ENCODE assay signal across 12 cellular contexts in the genomic region with DNA sequence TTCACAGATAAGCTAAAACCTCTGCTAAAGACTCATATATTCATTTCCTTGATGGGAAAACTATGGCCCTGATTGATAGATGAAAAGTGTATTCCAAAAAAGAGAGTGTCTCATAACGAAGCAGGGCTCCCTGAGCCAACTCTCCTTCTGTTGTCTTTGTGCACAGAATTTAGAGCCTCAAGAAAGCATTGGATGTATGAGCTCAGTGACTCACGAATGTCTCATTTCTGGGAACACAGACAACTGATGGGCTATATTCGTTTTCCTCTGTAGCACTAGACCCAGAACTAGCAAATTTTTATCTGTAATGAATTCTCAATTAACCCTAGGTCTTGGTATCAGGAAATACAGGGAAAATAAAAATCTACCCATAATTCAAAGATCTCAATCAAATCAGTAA.
A peak's percentile ranks its signal among the peaks of the same experiment; 100 is the strongest.
DNase-seq lines count a peak whose midpoint lies in the region; ATAC-seq lines count a peak whose summit lies in the region.
"Had no signal": no experiment of that assay in that cellular context is flagged by ENCODE, and none has a peak within 500 bp of the region (broad histone marks: within the 10 kb centered on the region; RNA-seq: fewer than 3 reads in every experiment).

No MANE protein-coding gene starts in this region.

- ATAC-seq in GM21390 (IDR thresholded peaks at IDR 0.05; ENCODE audit: unreplicated experiment) (no peak), HG02571 (IDR thresholded peaks at IDR 0.05; ENCODE audit: unreplicated experiment) (no peak)

- DNase-seq in AG20443 (ENCODE audit: low spot score): peak; percentile 86
- DNase-seq in NCI-H226: peak; percentile 41
- peak; percentile 26 for DNase-seq in dedifferentiated amniotic fluid mesenchymal stem cell (ENCODE audit: extremely low spot score)
- peak; percentile 31 for DNase-seq in middle frontal gyrus (ENCODE audit: extremely low spot score, low spot score)
- DNase-seq in DMS 273 (lab: John Stamatoyannopoulos, UW; ENCODE audit: unreplicated experiment): no peak
- DNase-seq in NCI-H2227 treated with DMSO at 0.1 percent for 48 hours (lab: John Stamatoyannopoulos, UW): no peak
- DNase-seq: activated CD4-positive, alpha-beta T cell treated with anti-CD3 and anti-CD28 coated beads, Interleukin-2, amount 50 U/mL, for 1 hour; DMS53; effector CD4-positive, alpha-beta T cell; stimulated activated CD4-positive, alpha-beta T cell treated with anti-CD3 and anti-CD28 coated beads, Interleukin-15, amount 100 ng/mL, for 24 hours had no signal

Comparison
In these comparisons a context has a peak if more than half of its experiments do, and no peak if none do; other contexts are left out.
1. DNase-seq: peak in AG20443 (single experiment), NCI-H226 (single experiment), dedifferentiated amniotic fluid mesenchymal stem cell (single experiment) and middle frontal gyrus (single experiment); none in DMS 273 (single experiment) and NCI-H2227 treated with DMSO at 0.1 percent for 48 hours (single experiment).